ENCODE assay signal across 14 cellular contexts in genomic region chr3:38001456-38002081, GRCh38. TPM values are rescaled to one million over a fixed set of nuclear protein-coding genes. Genes with fewer than 3 reads are reported as not detected.
DNase-seq lines count a peak whose midpoint lies in the region; ATAC-seq and TF ChIP-seq lines count a peak whose summit lies in the region.
"Had no signal": no experiment of that assay in that cellular context is flagged by ENCODE, and none has a peak within 500 bp of the region (broad histone marks: within the 10 kb centered on the region; RNA-seq: fewer than 3 reads in every experiment).

No MANE protein-coding gene starts in this region.

- H3K4me3 ChIP-seq in fibroblast of pulmonary artery (replicated peaks; ENCODE audit: low read depth, low read length), result no peak overlapping the region
- H3K4me3 ChIP-seq: GM23248, thoracic aorta had no signal

- no peak for ATAC-seq in activated naive CD8-positive, alpha-beta T cell treated with anti-CD3 and anti-CD28 coated beads, Interleukin-2, amount 10 ng/mL, durations not matched to agents 7 days and 5 days (ENCODE audit: low read depth)
- no peak for ATAC-seq in activated naive CD8-positive, alpha-beta T cell treated with anti-CD3 and anti-CD28 coated beads, Interleukin-2, amount 50 U/mL, for 24 hours
- ATAC-seq: natural killer cell had no signal

- peaks cover 31% of the 10 kb centered on the region for H3K4me1 Mint-ChIP-seq in activated naive CD8-positive, alpha-beta T cell treated with anti-CD3 and anti-CD28 coated beads, Interleukin-2, amount 10 ng/mL, durations not matched to agents 7 days and 5 days
- peaks cover 27% of the 10 kb centered on the region for H3K4me1 Mint-ChIP-seq in activated naive CD8-positive, alpha-beta T cell treated with anti-CD3 and anti-CD28 coated beads, Interleukin-2, amount 50 U/mL, for 24 hours

- H3K27ac Mint-ChIP-seq in activated naive CD8-positive, alpha-beta T cell treated with anti-CD3 and anti-CD28 coated beads, Interleukin-2, amount 10 ng/mL, durations not matched to agents 7 days and 5 days, result no peak overlapping the region
- H3K27ac Mint-ChIP-seq in activated naive CD8-positive, alpha-beta T cell treated with anti-CD3 and anti-CD28 coated beads, Interleukin-2, amount 50 U/mL, for 24 hours, result no peak overlapping the region
- H3K27ac Mint-ChIP-seq: CD4-positive, alpha-beta T cell; dendritic cell treated with granulocyte-macrophage colony-stimulating factor and Interleukin-4, amounts not matched to agents 40 ng/mL and 50 ng/mL, for 4 days; natural killer cell had no signal

- H3K27ac ChIP-seq in substantia nigra (ENCODE audit: low read depth, low read length, poor library complexity, severe bottlenecking), result peak overlapping the region; percentile 78
- H3K27ac ChIP-seq: GM23248, thoracic aorta had no signal

- no peak overlapping the region for H3K4me3 Mint-ChIP-seq in activated naive CD8-positive, alpha-beta T cell treated with anti-CD3 and anti-CD28 coated beads, Interleukin-2, amount 10 ng/mL, durations not matched to agents 7 days and 5 days
- no peak overlapping the region for H3K4me3 Mint-ChIP-seq in activated naive CD8-positive, alpha-beta T cell treated with anti-CD3 and anti-CD28 coated beads, Interleukin-2, amount 50 U/mL, for 24 hours
- H3K4me3 Mint-ChIP-seq: CD4-positive, alpha-beta T cell; dendritic cell treated with granulocyte-macrophage colony-stimulating factor and Interleukin-4, amounts not matched to agents 40 ng/mL and 50 ng/mL, for 4 days; natural killer cell had no signal

- POLR2A ChIA-PET in activated naive CD8-positive, alpha-beta T cell treated with anti-CD3 and anti-CD28 coated beads, Interleukin-2, amount 10 ng/mL, durations not matched to agents 7 days and 5 days (lab: Charles Lee), result interaction anchor here (0.9 to 1.4 kb wide), 2 partner anchors 31 to 38 kb away, joined by 3 read pairs; partner anchors contain the start of gene DLEC1

- no peaks in the 10 kb centered on the region for H3K27me3 Mint-ChIP-seq in activated naive CD8-positive, alpha-beta T cell treated with anti-CD3 and anti-CD28 coated beads, Interleukin-2, amount 10 ng/mL, durations not matched to agents 7 days and 5 days
- H3K27me3 Mint-ChIP-seq in activated naive CD8-positive, alpha-beta T cell treated with anti-CD3 and anti-CD28 coated beads, Interleukin-2, amount 50 U/mL, for 24 hours, result no peaks in the 10 kb centered on the region
- H3K27me3 Mint-ChIP-seq: CD4-positive, alpha-beta T cell; dendritic cell treated with granulocyte-macrophage colony-stimulating factor and Interleukin-4, amounts not matched to agents 40 ng/mL and 50 ng/mL, for 4 days had no signal

- H3K9me3 Mint-ChIP-seq in activated naive CD8-positive, alpha-beta T cell treated with anti-CD3 and anti-CD28 coated beads, Interleukin-2, amount 10 ng/mL, durations not matched to agents 7 days and 5 days, result no peaks in the 10 kb centered on the region
- no peaks in the 10 kb centered on the region for H3K9me3 Mint-ChIP-seq in activated naive CD8-positive, alpha-beta T cell treated with anti-CD3 and anti-CD28 coated beads, Interleukin-2, amount 50 U/mL, for 24 hours
- H3K9me3 Mint-ChIP-seq: CD4-positive, alpha-beta T cell; dendritic cell treated with granulocyte-macrophage colony-stimulating factor and Interleukin-4, amounts not matched to agents 40 ng/mL and 50 ng/mL, for 4 days; natural killer cell had no signal

- DNase-seq in activated naive CD8-positive, alpha-beta T cell treated with anti-CD3 and anti-CD28 coated beads, Interleukin-2, amount 10 ng/mL, durations not matched to agents 7 days and 5 days, result peak; percentile 31
- DNase-seq in activated naive CD8-positive, alpha-beta T cell treated with anti-CD3 and anti-CD28 coated beads, Interleukin-2, amount 50 U/mL, for 24 hours, result no peak
- DNase-seq in NCI-H510A (lab: John Stamatoyannopoulos, UW) (peak; percentile 44), fibroblast of pulmonary artery (ENCODE audit: low read depth) (no peak), substantia nigra (lab: John Stamatoyannopoulos, UW) (no peak), amniotic stem cell (lab: John Stamatoyannopoulos, UW) (no peak), CD1c-positive myeloid dendritic cell (ENCODE audit: extremely low spot score) (no peak)
- DNase-seq in stimulated activated CD4-positive, alpha-beta T cell treated with anti-CD3 and anti-CD28 coated beads, Interleukin-1b, Interleukin-23, amount 100 ng/mL, for 48 hours, result no peak
- DNase-seq: CD4-positive, alpha-beta T cell; GM23248; natural killer cell; stimulated activated CD4-positive, alpha-beta T cell treated with anti-CD3 and anti-CD28 coated beads, Interleukin-4, amount 100 ng/mL, for 24 hours had no signal

- TF ChIP-seq CTCF in fibroblast of pulmonary artery (IDR thresholded peaks at IDR 0.05; ENCODE audit: low read length, missing control alignments), result peak; percentile 5

- H3K36me3 Mint-ChIP-seq in activated naive CD8-positive, alpha-beta T cell treated with anti-CD3 and anti-CD28 coated beads, Interleukin-2, amount 10 ng/mL, durations not matched to agents 7 days and 5 days, result peaks cover 13% of the 10 kb centered on the region
- H3K36me3 Mint-ChIP-seq in activated naive CD8-positive, alpha-beta T cell treated with anti-CD3 and anti-CD28 coated beads, Interleukin-2, amount 50 U/mL, for 24 hours (ENCODE audit: low read depth), result peaks cover 7% of the 10 kb centered on the region
- H3K36me3 Mint-ChIP-seq: natural killer cell had no signal

RNA-seq across cellular contexts. Expression of gene VILL, which starts 11.0 kb away (rescaled TPM):
- total RNA-seq in activated naive CD8-positive, alpha-beta T cell treated with anti-CD3 and anti-CD28 coated beads, Interleukin-2, amount 10 ng/mL, durations not matched to agents 7 days and 5 days, result 10 to 100 TPM; 25.2 to 25.3 TPM

RNA-seq across cellular contexts. Expression of gene PLCD1, which starts 27.9 kb away (rescaled TPM):
- 10 to 100 TPM; 36.5 to 45.4 TPM for total RNA-seq in activated naive CD8-positive, alpha-beta T cell treated with anti-CD3 and anti-CD28 coated beads, Interleukin-2, amount 10 ng/mL, durations not matched to agents 7 days and 5 days

RNA-seq across cellular contexts. Expression of gene DLEC1, which starts 37.4 kb away (rescaled TPM):
- total RNA-seq in activated naive CD8-positive, alpha-beta T cell treated with anti-CD3 and anti-CD28 coated beads, Interleukin-2, amount 10 ng/mL, durations not matched to agents 7 days and 5 days, result 1 to 10 TPM; 3.2 to 3.7 TPM
- total RNA-seq: GM23248 had no signal

Comparison
In these comparisons a context has a peak if more than half of its experiments do, and no peak if none do; other contexts are left out.
1. DNase-seq: peak in activated naive CD8-positive, alpha-beta T cell treated with anti-CD3 and anti-CD28 coated beads, Interleukin-2, amount 10 ng/mL, durations not matched to agents 7 days and 5 days (single experiment) and NCI-H510A (single experiment); none in activated naive CD8-positive, alpha-beta T cell treated with anti-CD3 and anti-CD28 coated beads, Interleukin-2, amount 50 U/mL, for 24 hours (single experiment), fibroblast of pulmonary artery (single experiment), substantia nigra (0 of 49), stimulated activated CD4-positive, alpha-beta T cell treated with anti-CD3 and anti-CD28 coated beads, Interleukin-1b, Interleukin-23, amount 100 ng/mL, for 48 hours (single experiment), amniotic stem cell (single experiment) and CD1c-positive myeloid dendritic cell (single experiment).